In genomic region chr4:144338834-144339233, GRCh38 we compare ENCODE assay signal across 1 cellular context.
TF ChIP-seq lines count a peak whose summit lies in the region.

No MANE protein-coding gene starts in this region.

TF ChIP-seq in WTC11, 78 proteins besides CTCF, POLR2A, EP300 and RAD21 (continued from another document):
- TF ChIP-seq AR (CRISPR knock-in tag; IDR thresholded peaks at IDR 0.05): no peak
- no peak for TF ChIP-seq FOXJ3 (CRISPR knock-in tag; IDR thresholded peaks at IDR 0.05; ENCODE audit: borderline replicate concordance)
- TF ChIP-seq FOXP1 (CRISPR knock-in tag; IDR thresholded peaks at IDR 0.05; ENCODE audit: borderline replicate concordance): no peak
- TF ChIP-seq ZNF416 (CRISPR knock-in tag; IDR thresholded peaks at IDR 0.05): no peak
- no peak for TF ChIP-seq ELF4 (CRISPR knock-in tag; IDR thresholded peaks at IDR 0.05; ENCODE audit: low read depth)
- TF ChIP-seq OVOL2 (CRISPR knock-in tag; IDR thresholded peaks at IDR 0.05; ENCODE audit: borderline replicate concordance): no peak
TF ChIP-seq in WTC11: peak in this region for 0.
